Comparison of ENCODE assay signal across 18 cellular contexts in genomic region chr20:46648903-46649649, GRCh38. TPM values are rescaled to one million over a fixed set of nuclear protein-coding genes. Genes with fewer than 3 reads are reported as not detected.
A peak's percentile ranks its signal among the peaks of the same experiment; 100 is the strongest.
DNase-seq lines count a peak whose midpoint lies in the region; FAIRE-seq and TF ChIP-seq lines count a peak whose summit lies in the region.
"Had no signal": no experiment of that assay in that cellular context is flagged by ENCODE, and none has a peak within 500 bp of the region (broad histone marks: within the 10 kb centered on the region; RNA-seq: fewer than 3 reads in every experiment).

No MANE protein-coding gene starts in this region.

- 33 to 40% methylated on average over 6 to 8 of the region's 8 CpGs for WGBS in endodermal cell (ENCODE audit: insufficient coverage in 1 of 2, insufficient read length in 1 of 2), 2 experiments

- H3K36me3 Mint-ChIP-seq in endodermal cell (ENCODE audit: low read depth) = no peaks in the 10 kb centered on the region

- no peak overlapping the region for H3K4me3 Mint-ChIP-seq in endodermal cell
- H3K4me3 Mint-ChIP-seq: dendritic cell treated with granulocyte-macrophage colony-stimulating factor and Interleukin-4, amounts not matched to agents 40 ng/mL and 50 ng/mL, for 4 days; HFFc6 had no signal

- no peak overlapping the region for H3K4me3 ChIP-seq in endodermal cell (ENCODE audit: low read length)
- H3K4me3 ChIP-seq: BLaER1 treated with 17β-estradiol and CSF1 and Interleukin-3, amounts not matched to agents 10 nM and 100 nM had no signal

- peaks cover 2% of the 10 kb centered on the region for H3K9me3 Mint-ChIP-seq in endodermal cell
- H3K9me3 Mint-ChIP-seq: dendritic cell treated with granulocyte-macrophage colony-stimulating factor and Interleukin-4, amounts not matched to agents 40 ng/mL and 50 ng/mL, for 4 days; HFFc6 had no signal

- H3K4me1 ChIP-seq in endodermal cell (ENCODE audit: control insufficient read depth, insufficient read depth, low read length) = peaks cover 8% of the 10 kb centered on the region

- peaks cover 86% of the 10 kb centered on the region for H3K27me3 ChIP-seq in endodermal cell (ENCODE audit: control insufficient read depth, insufficient read depth, low read length, poor library complexity, severe bottlenecking)
- H3K27me3 ChIP-seq: BLaER1 treated with 17β-estradiol and CSF1 and Interleukin-3, amounts not matched to agents 10 nM and 100 nM had no signal

- no peaks in the 10 kb centered on the region for H3K36me3 ChIP-seq in endodermal cell (ENCODE audit: control insufficient read depth, insufficient read depth, low read length)
- H3K36me3 ChIP-seq: BLaER1 treated with 17β-estradiol and CSF1 and Interleukin-3, amounts not matched to agents 10 nM and 100 nM had no signal

- peaks cover 3% of the 10 kb centered on the region for H3K9me3 ChIP-seq in endodermal cell (ENCODE audit: control insufficient read depth, low read length)

- peak; percentile 62 for FAIRE-seq in HTR-8/SVneo (lab: Jason Lieb, UNC)
- FAIRE-seq: GM12891 had no signal

- no peak overlapping the region for H3K27ac Mint-ChIP-seq in endodermal cell
- H3K27ac Mint-ChIP-seq: dendritic cell treated with granulocyte-macrophage colony-stimulating factor and Interleukin-4, amounts not matched to agents 40 ng/mL and 50 ng/mL, for 4 days; HFFc6; progenitor cell of endocrine pancreas had no signal

- H3K27me3 Mint-ChIP-seq in endodermal cell (ENCODE audit: insufficient read depth) = peaks cover 87% of the 10 kb centered on the region

- peak; percentile 55 for TF ChIP-seq CTCF in endodermal cell (conservative IDR thresholded peaks at IDR 0.05)

- peaks cover 12% of the 10 kb centered on the region for H3K4me1 Mint-ChIP-seq in endodermal cell

- H3K27ac ChIP-seq in endodermal cell (ENCODE audit: low read depth, low read length) (no peak overlapping the region), substantia nigra (ENCODE audit: low read depth, low read length, poor library complexity, severe bottlenecking) (peak overlapping the region; percentile 97)
- H3K27ac ChIP-seq: BLaER1 treated with 17β-estradiol and CSF1 and Interleukin-3, amounts not matched to agents 10 nM and 100 nM; HL-60 had no signal

- no peak overlapping the region for H3K9ac ChIP-seq in endodermal cell (ENCODE audit: extremely low read depth, low read length, poor library complexity, severe bottlenecking)
- H3K9ac ChIP-seq: BLaER1 treated with 17β-estradiol and CSF1 and Interleukin-3, amounts not matched to agents 10 nM and 100 nM had no signal

- DNase-seq in HTR-8/SVneo (ENCODE audit: insufficient read length, low spot score) (no peak), NCI-H82 (lab: John Stamatoyannopoulos, UW) (peak; percentile 94), endodermal cell (peak; percentile 78), substantia nigra (lab: John Stamatoyannopoulos, UW) (peak in 3 of 49 donors; percentile 20 to 68 (median 24)), NCI-H774 (lab: John Stamatoyannopoulos, UW) (no peak), NCI-H1092 (lab: John Stamatoyannopoulos, UW) (no peak)
- no peak for DNase-seq in NK-92 treated with Interleukin-12 subunit alpha and Interleukin-12 subunit beta, amount 100 ng/mL, for 24 hours (lab: John Stamatoyannopoulos, UW)
- DNase-seq: activated gamma-delta T cell treated with Interleukin-2 at 50 U/mL for 16 hours, DND-41, HFFc6, Kasumi-1, NCI-H2107, PC-3 had no signal

RNA-seq across cellular contexts. Expression of gene SLC13A3, which starts 2.2 kb away (rescaled TPM):
- 1 to 10 TPM; 7.3 to 9.0 TPM for total RNA-seq in endodermal cell
- 4.2 TPM for polyA plus RNA-seq in endodermal cell (2013, experiment 1 of 2)
- polyA plus RNA-seq in endodermal cell (2013, experiment 2 of 2) = 3.9 TPM
- total RNA-seq: PC-3 had no signal

RNA-seq across cellular contexts. Expression of gene TP53RK, which starts 40.2 kb away (rescaled TPM):
- total RNA-seq in endodermal cell = 1 to 10 TPM; 9.4 to 9.9 TPM
- polyA plus RNA-seq in endodermal cell (2013, experiment 1 of 2) = 18.7 TPM
- polyA plus RNA-seq in endodermal cell (2013, experiment 2 of 2) = 15.2 TPM

Comparison
In these comparisons a context has a peak if more than half of its experiments do, and no peak if none do; other contexts are left out.
1. DNase-seq: peak in NCI-H82 (single experiment) and endodermal cell (single experiment); none in HTR-8/SVneo (single experiment), NK-92 treated with Interleukin-12 subunit alpha and Interleukin-12 subunit beta, amount 100 ng/mL, for 24 hours (single experiment), NCI-H774 (single experiment) and NCI-H1092 (single experiment).